ENCODE assay signal across 18 cellular contexts in genomic region chr10:93844979-93845626, GRCh38.
"Had no signal": no experiment of that assay in that cellular context is flagged by ENCODE, and none has a peak within 500 bp of the region (broad histone marks: within the 10 kb centered on the region; RNA-seq: fewer than 3 reads in every experiment).

No MANE protein-coding gene starts in this region.

- H3K36me3 ChIP-seq: spleen, transverse colon had no signal

- H3K27me3 ChIP-seq: spleen, transverse colon had no signal

- H3K27ac ChIP-seq: foreskin keratinocyte, spleen, transverse colon had no signal

- H3K9me3 ChIP-seq: spleen, transverse colon had no signal

- H3K4me3 ChIP-seq: spleen, transverse colon had no signal

- ATAC-seq: foreskin keratinocyte; left cardiac atrium; left ventricle myocardium superior; naive thymus-derived CD4-positive, alpha-beta T cell; sciatic nerve; stimulated activated memory B cell treated with anti-CD40 and anti-IgM and Interleukin-4, amounts not matched to agents 10 μg/mL and 1 μg/mL and 100 μg/mL, for 72 hours had no signal

- FAIRE-seq: colon, endothelial cell of umbilical vein, kidney had no signal

- DNase-seq: endodermal cell; erythroblast; foreskin keratinocyte; immature natural killer cell; kidney; left cardiac atrium; left ventricle myocardium superior; mammary epithelial cell; naive thymus-derived CD4-positive, alpha-beta T cell; spleen; stimulated activated CD4-positive, alpha-beta T cell treated with anti-CD3 and anti-CD28 coated beads, Interleukin-15, amount 100 ng/mL, for 24 hours; stimulated activated CD4-positive, alpha-beta T cell treated with anti-CD3 and anti-CD28 coated beads, Interleukin-1b, Interleukin-23, amount 100 ng/mL, for 48 hours; stimulated activated CD4-positive, alpha-beta T cell treated with anti-CD3 and anti-CD28 coated beads, Interleukin-4, amount 100 ng/mL, for 24 hours; transverse colon had no signal

- H3K4me1 ChIP-seq: foreskin keratinocyte, spleen, transverse colon had no signal
